Comparison of ENCODE assay signal across 8 cellular contexts in the genomic region with DNA sequence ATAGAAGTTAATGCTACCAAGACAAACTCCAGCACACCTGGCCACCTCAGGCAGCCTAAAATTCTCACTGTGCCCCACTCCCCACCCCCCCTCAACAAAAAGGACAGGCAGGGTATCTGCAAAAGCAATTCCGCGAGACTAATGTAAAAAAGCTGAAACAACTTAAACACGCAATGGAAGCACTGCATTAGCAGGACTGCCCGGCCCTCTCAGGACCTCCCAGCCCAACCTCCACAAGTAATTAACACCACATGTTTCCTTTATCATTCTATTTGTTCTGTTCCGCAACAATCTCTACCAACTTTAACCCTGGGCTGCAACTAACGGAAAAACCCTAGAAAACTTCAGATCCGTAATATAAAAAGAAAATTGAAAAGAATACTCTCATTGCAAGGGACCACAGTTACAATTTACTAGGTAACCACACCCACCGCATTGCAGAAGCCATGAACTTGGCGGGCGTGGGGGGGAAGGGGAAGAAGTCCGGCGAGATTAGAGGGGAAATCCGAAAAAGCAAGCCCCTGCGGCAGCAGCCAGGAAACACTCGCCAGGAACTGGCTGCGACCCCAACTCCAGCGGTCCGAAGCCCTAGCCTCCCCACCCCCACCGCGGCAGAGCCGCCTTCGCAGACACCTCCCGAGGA. TPM values are rescaled to one million over a fixed set of nuclear protein-coding genes. Genes with fewer than 3 reads are reported as not detected.
DNase-seq lines count a peak whose midpoint lies in the region; ATAC-seq, FAIRE-seq and TF ChIP-seq lines count a peak whose summit lies in the region.

No MANE protein-coding gene starts in this region.

- H3K9me3 Mint-ChIP-seq in CD4-positive, alpha-beta T cell, result no peaks in the 10 kb centered on the region
- no peaks in the 10 kb centered on the region for H3K9me3 Mint-ChIP-seq in nephron

- peak overlapping the region; percentile 85 for H3K4me3 Mint-ChIP-seq in CD4-positive, alpha-beta T cell
- H3K4me3 Mint-ChIP-seq in nephron, result peak overlapping the region; percentile 89 to 99 (median 94)

- POLR2A ChIA-PET in CD4-positive, alpha-beta T cell (lab: Charles Lee), result no interaction called here
- POLR2A ChIA-PET in endothelial cell of umbilical vein (lab: Charles Lee), result interaction anchor here (0.6 kb wide), 1 partner anchor 279 kb away, joined by 3 read pairs; no protein-coding TSS in a partner anchor

- H3K4me1 ChIP-seq in endothelial cell of umbilical vein (ENCODE audit: control insufficient read depth, extremely low read depth, insufficient read depth, low read length), result peaks cover 28% of the 10 kb centered on the region

- no TSS peak for BruUV-seq in endothelial cell of umbilical vein (replicated peaks; lab: Mats Ljungman, UMichigan)

- no peak for ATAC-seq in CD4-positive, alpha-beta T cell (ENCODE audit: poor library complexity)
- no peak for ATAC-seq in GM18502 (IDR thresholded peaks at IDR 0.05; ENCODE audit: poor library complexity, unreplicated experiment)
- no peak for ATAC-seq in HG02885 (IDR thresholded peaks at IDR 0.05; ENCODE audit: poor library complexity, unreplicated experiment)
- no peak for ATAC-seq in esophagus mucosa

- no peaks in the 10 kb centered on the region for H3K9me1 ChIP-seq in endothelial cell of umbilical vein (replicated peaks; ENCODE audit: control insufficient read depth, extremely low read depth, insufficient read depth, low read length)

- TF ChIP-seq CTCF in CD4-positive, alpha-beta T cell (IDR thresholded peaks at IDR 0.05), result no peak
- TF ChIP-seq CTCF in endothelial cell of umbilical vein (IDR thresholded peaks at IDR 0.05; ENCODE audit: extremely low read depth in 1 of 2, insufficient read depth in 1 of 2, low read depth in 1 of 2, low read length in 2 of 2) (no peak), nephron (IDR thresholded peaks at IDR 0.05; ENCODE audit: unreplicated experiment in 3 of 3) (no peak)

- H3K27ac Mint-ChIP-seq in CD4-positive, alpha-beta T cell, result peak overlapping the region; percentile 34
- peak overlapping the region; percentile 81 to 85 (median 83) for H3K27ac Mint-ChIP-seq in nephron

- H3K27ac ChIP-seq in CD4-positive, alpha-beta T cell (ENCODE audit: low read depth, low read length), result no peak overlapping the region
- peak overlapping the region; percentile 81 for H3K27ac ChIP-seq in endothelial cell of umbilical vein (ENCODE audit: insufficient read depth, low read depth, low read length)

- peak; percentile 24 for TF ChIP-seq POLR2A in endothelial cell of umbilical vein (IDR thresholded peaks at IDR 0.05; ENCODE audit: low read depth, low read length)

- peak overlapping the region; percentile 92 for H3K9ac ChIP-seq in endothelial cell of umbilical vein (replicated peaks; ENCODE audit: extremely low read depth, insufficient read depth, low read length)

- CTCF ChIA-PET in CD4-positive, alpha-beta T cell (lab: Charles Lee), result no interaction called here
- CTCF ChIA-PET in endothelial cell of umbilical vein (lab: Charles Lee), result interaction anchor here (1.2 to 1.4 kb wide), 2 partner anchors 85 to 117 kb away, joined by 3 to 4 read pairs; no protein-coding TSS in a partner anchor

- H3K36me3 Mint-ChIP-seq in CD4-positive, alpha-beta T cell (ENCODE audit: low read depth), result no peaks in the 10 kb centered on the region
- no peaks in the 10 kb centered on the region for H3K36me3 Mint-ChIP-seq in nephron (ENCODE audit: low read depth)

- dilution Hi-C loops in endothelial cell of umbilical vein (cut with MboI; ENCODE audit: extremely low pct_ligation_motif_present, low sequenced_read_pairs), result no loop called here

- H3K27me3 Mint-ChIP-seq in CD4-positive, alpha-beta T cell, result peaks cover 60% of the 10 kb centered on the region
- H3K27me3 Mint-ChIP-seq in nephron (ENCODE audit: low read depth), result peaks cover 37% of the 10 kb centered on the region

- peaks cover 61% of the 10 kb centered on the region for H3K79me2 ChIP-seq in endothelial cell of umbilical vein (ENCODE audit: control insufficient read depth, insufficient read depth, low read length)

- H3K4me1 Mint-ChIP-seq in CD4-positive, alpha-beta T cell (ENCODE audit: low read depth), result peaks cover 20% of the 10 kb centered on the region
- peaks cover 26% of the 10 kb centered on the region for H3K4me1 Mint-ChIP-seq in nephron

- H3K27me3 ChIP-seq in CD4-positive, alpha-beta T cell (ENCODE audit: control insufficient read depth, insufficient read depth, low read length), result peaks cover 40% of the 10 kb centered on the region
- H3K27me3 ChIP-seq in endothelial cell of umbilical vein (ENCODE audit: control insufficient read depth in 2 of 2, insufficient read depth in 2 of 2, low read length in 2 of 2), result no peaks in the 10 kb centered on the region

- peak overlapping the region; percentile 85 to 93 (median 90) for H3K4me3 ChIP-seq in endothelial cell of umbilical vein (replicated peaks in 1 of 3; ENCODE audit: insufficient read depth in 1 of 3, low read depth in 1 of 3, low read length in 3 of 3)

- no peak for FAIRE-seq in endothelial cell of umbilical vein (lab: Jason Lieb, UNC)

- intact Hi-C loops in CD4-positive, alpha-beta T cell (cut with DNase I, micrococcal nuclease), result no loop called here
- intact Hi-C loops in endothelial cell of umbilical vein (cut with micrococcal nuclease), result loop anchor here (2.0 to 10.0 kb wide), 4 partner anchors 28 to 468 kb away; no protein-coding TSS in a partner anchor

- peak overlapping the region; percentile 93 for H3K4me2 ChIP-seq in endothelial cell of umbilical vein (ENCODE audit: insufficient read depth, low read length)

- H2AFZ ChIP-seq in endothelial cell of umbilical vein (ENCODE audit: low read depth, low read length), result peak overlapping the region; percentile 99

- H4K20me1 ChIP-seq in endothelial cell of umbilical vein (replicated peaks; ENCODE audit: control insufficient read depth, extremely low read depth, insufficient read depth, low read length), result peaks cover 5% of the 10 kb centered on the region

- H3K9me3 ChIP-seq in CD4-positive, alpha-beta T cell (ENCODE audit: control insufficient read depth, low read length), result no peaks in the 10 kb centered on the region
- no peaks in the 10 kb centered on the region for H3K9me3 ChIP-seq in endothelial cell of umbilical vein (replicated peaks; ENCODE audit: control insufficient read depth, insufficient read depth, low read length)

- H3K36me3 ChIP-seq in endothelial cell of umbilical vein (ENCODE audit: control insufficient read depth in 2 of 2, extremely low read depth in 1 of 2, insufficient read depth in 2 of 2, low read length in 2 of 2), result no peaks in the 10 kb centered on the region

- DNase-seq in CD4-positive, alpha-beta T cell, result no peak
- peak; percentile 50 for DNase-seq in NCI-H510A treated with DMSO at 0.1 percent for 48 hours (lab: John Stamatoyannopoulos, UW)
- DNase-seq in endothelial cell of umbilical vein (ENCODE audit: low read depth, low spot score), result peak; percentile 54
- no peak for DNase-seq in T1000 (lab: John Stamatoyannopoulos, UW)

TF ChIP-seq in endothelial cell of umbilical vein, 7 proteins besides CTCF, POLR2A, EP300 and RAD21:
- TF ChIP-seq POLR2AphosphoS5 (IDR thresholded peaks at IDR 0.05; ENCODE audit: insufficient read depth, low read depth, low read length) (no peak), GATA2 (IDR thresholded peaks at IDR 0.05; ENCODE audit: insufficient read depth, insufficient read length, low read depth, low read length) (no peak), FOS (IDR thresholded peaks at IDR 0.05; ENCODE audit: borderline replicate concordance, insufficient read depth, low read length) (no peak), JUN (IDR thresholded peaks at IDR 0.05; ENCODE audit: borderline replicate concordance, insufficient read depth, insufficient read length, low read depth) (no peak), EZH2 (IDR thresholded peaks at IDR 0.05; ENCODE audit: borderline replicate concordance, low read depth, low read length, severe bottlenecking) (no peak), MYC (IDR thresholded peaks at IDR 0.05; ENCODE audit: low read depth, low read length) (no peak)
- TF ChIP-seq, protein P1, sequence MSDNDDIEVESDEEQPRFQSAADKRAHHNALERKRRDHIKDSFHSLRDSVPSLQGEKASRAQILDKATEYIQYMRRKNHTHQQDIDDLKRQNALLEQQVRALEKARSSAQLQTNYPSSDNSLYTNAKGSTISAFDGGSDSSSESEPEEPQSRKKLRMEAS (IDR thresholded peaks at IDR 0.05; ENCODE audit: insufficient read depth, insufficient read length), result no peak

RNA-seq across cellular contexts. Expression of gene EPB41L3, which starts 1.3 kb away (rescaled TPM):
- total RNA-seq in CD4-positive, alpha-beta T cell, result 10 to 100 TPM; 10.9 to 11.2 TPM
- 114 and 154 TPM in 2 replicates for total RNA-seq in endothelial cell of umbilical vein
- 29.5 and 38.9 TPM in 2 replicates for polyA plus RNA-seq in endothelial cell of umbilical vein
- 54.0 and 54.4 TPM in 2 replicates for polyA plus RNA-seq in endothelial cell of umbilical vein (2011; cell fraction: cytosol; rRNA removed)
- 97.6 and 143 TPM in 2 replicates for polyA plus RNA-seq in endothelial cell of umbilical vein (2011; cell fraction: nucleus; rRNA removed)
- 131 and 136 TPM in 2 replicates for polyA plus RNA-seq in endothelial cell of umbilical vein (2012)
- polyA minus RNA-seq in endothelial cell of umbilical vein, result 98.9 and 114 TPM in 2 replicates
- not detected for polyA minus RNA-seq in endothelial cell of umbilical vein (2011; cell fraction: cytosol; rRNA and poly(A)+ RNA removed)
- 141 and 155 TPM in 2 replicates for polyA minus RNA-seq in endothelial cell of umbilical vein (2011; cell fraction: nucleus; rRNA and poly(A)+ RNA removed)
- total RNA-seq in esophagus mucosa, result 16.3 TPM

Comparison
In these comparisons a context has a peak if more than half of its experiments do, and no peak if none do; other contexts are left out.
1. DNase-seq: peak in NCI-H510A treated with DMSO at 0.1 percent for 48 hours (single experiment) and endothelial cell of umbilical vein (single experiment); none in CD4-positive, alpha-beta T cell (0 of 10) and T1000 (single experiment).